Comparison of ENCODE assay signal across 20 cellular contexts in the genomic region with DNA sequence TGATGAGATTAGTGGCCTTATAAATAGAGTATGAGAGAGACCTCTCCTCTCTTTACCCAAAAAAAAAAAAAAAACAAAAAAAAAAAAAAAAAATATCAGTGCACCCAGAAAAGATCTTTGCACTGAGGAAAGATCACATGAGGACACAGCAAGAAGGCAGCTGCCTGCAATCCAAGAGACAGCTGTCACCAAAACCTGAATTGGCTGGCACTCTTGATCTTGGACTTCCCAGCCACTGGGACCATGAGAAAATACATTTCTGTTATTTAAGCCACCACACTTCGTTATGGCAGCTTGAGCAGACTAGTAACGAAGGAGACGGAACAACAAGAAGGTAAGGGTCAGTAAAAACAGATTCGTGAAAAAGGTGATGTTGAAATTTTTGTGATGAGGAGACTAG. TPM values are rescaled to one million over a fixed set of nuclear protein-coding genes. Genes with fewer than 3 reads are reported as not detected.
A peak's percentile ranks its signal among the peaks of the same experiment; 100 is the strongest.
DNase-seq lines count a peak whose midpoint lies in the region; ATAC-seq, FAIRE-seq and TF ChIP-seq lines count a peak whose summit lies in the region.
"Had no signal": no experiment of that assay in that cellular context is flagged by ENCODE, and none has a peak within 500 bp of the region (broad histone marks: within the 10 kb centered on the region; RNA-seq: fewer than 3 reads in every experiment).

No MANE protein-coding gene starts in this region.

- H2AFZ ChIP-seq in K562 (ENCODE audit: low read depth, low read length), result peak overlapping the region; percentile 67
- H2AFZ ChIP-seq: neural progenitor cell had no signal

- H3K9ac ChIP-seq in K562 (ENCODE audit: insufficient read depth in 1 of 2, low read depth in 2 of 2, low read length in 2 of 2) (no peak overlapping the region), colonic mucosa (ENCODE audit: low read depth in 2 of 2, low read length in 2 of 2) (no peak overlapping the region)
- H3K9ac ChIP-seq: neural progenitor cell had no signal

- TF ChIP-seq CTCF in K562 (IDR thresholded peaks at IDR 0.05 in 2 of 3, conservative IDR thresholded peaks at IDR 0.05 in 1 of 3; ENCODE audit: insufficient read depth in 2 of 3, low read depth in 1 of 3, low read length in 3 of 3) (no peak), colonic mucosa (IDR thresholded peaks at IDR 0.05) (no peak), glutamatergic neuron (IDR thresholded peaks at IDR 0.05; ENCODE audit: partially characterized antibody, unreplicated experiment) (no peak)

- no peak overlapping the region for H3K4me3 Mint-ChIP-seq in activated CD4-positive, alpha-beta T cell treated with anti-CD3 and anti-CD28 coated beads for 36 hours
- H3K4me3 Mint-ChIP-seq in glutamatergic neuron (ENCODE audit: unreplicated experiment), result no peak overlapping the region
- H3K4me3 Mint-ChIP-seq: activated T-cell treated with anti-CD3 and anti-CD28 coated beads, Interleukin-2, amount 50 U/mL, for 72 hours; dendritic cell treated with granulocyte-macrophage colony-stimulating factor and Interleukin-4, amounts not matched to agents 40 ng/mL and 50 ng/mL, for 4 days; neural progenitor cell had no signal

- no peak for TF ChIP-seq POLR2A in K562 (conservative IDR thresholded peaks at IDR 0.05)

- no peaks in the 10 kb centered on the region for H3K27me3 ChIP-seq in K562 (ENCODE audit: control insufficient read depth in 2 of 2, insufficient read depth in 2 of 2, low read length in 2 of 2)
- no peaks in the 10 kb centered on the region for H3K27me3 ChIP-seq in small intestine (ENCODE audit: control insufficient read depth in 2 of 2, insufficient read depth in 2 of 2, low read length in 2 of 2)
- no peaks in the 10 kb centered on the region for H3K27me3 ChIP-seq in colonic mucosa
- H3K27me3 ChIP-seq: neural progenitor cell, Peyer's patch, SJCRH30, upper lobe of right lung had no signal

- H3K79me2 ChIP-seq in K562 (ENCODE audit: control insufficient read depth, insufficient read depth, low read length), result no peaks in the 10 kb centered on the region

- H3K36me3 ChIP-seq in KOPT-K1 (ENCODE audit: insufficient read depth, low read length), result no peaks in the 10 kb centered on the region
- H3K36me3 ChIP-seq in K562 (ENCODE audit: control insufficient read depth, insufficient read depth, low read length), result no peaks in the 10 kb centered on the region
- H3K36me3 ChIP-seq in small intestine (ENCODE audit: control insufficient read depth in 2 of 2, insufficient read depth in 2 of 2, low read length in 2 of 2), result no peaks in the 10 kb centered on the region
- no peaks in the 10 kb centered on the region for H3K36me3 ChIP-seq in colonic mucosa
- H3K36me3 ChIP-seq: neural progenitor cell, Peyer's patch, SJCRH30, upper lobe of right lung had no signal

- H3K27ac ChIP-seq in KOPT-K1 (ENCODE audit: low read depth, low read length, poor library complexity, severe bottlenecking) (peak overlapping the region; percentile 57), K562 (ENCODE audit: extremely low read depth, low read depth, low read length) (no peak overlapping the region), small intestine (ENCODE audit: low read depth in 1 of 2, low read length in 1 of 2) (peak overlapping the region; percentile 41 to 43), colonic mucosa (no peak overlapping the region)
- H3K27ac ChIP-seq: neural progenitor cell, SJCRH30, upper lobe of right lung had no signal

- FAIRE-seq in K562 (lab: Jason Lieb, UNC) (no peak), small intestine (lab: Jason Lieb, UNC) (no peak)
- FAIRE-seq: islet of Langerhans had no signal

- peaks cover 8% of the 10 kb centered on the region for H3K4me1 Mint-ChIP-seq in activated CD4-positive, alpha-beta T cell treated with anti-CD3 and anti-CD28 coated beads for 36 hours
- no peaks in the 10 kb centered on the region for H3K4me1 Mint-ChIP-seq in glutamatergic neuron (ENCODE audit: low read depth, unreplicated experiment)
- H3K4me1 Mint-ChIP-seq: neural progenitor cell had no signal

- in situ Hi-C loops in K562 (cut with MboI), result no loop called here

- H3K27ac Mint-ChIP-seq in activated CD4-positive, alpha-beta T cell treated with anti-CD3 and anti-CD28 coated beads for 36 hours, result no peak overlapping the region
- H3K27ac Mint-ChIP-seq in glutamatergic neuron (ENCODE audit: unreplicated experiment), result no peak overlapping the region
- H3K27ac Mint-ChIP-seq: activated T-cell treated with anti-CD3 and anti-CD28 coated beads, Interleukin-2, amount 50 U/mL, for 72 hours; dendritic cell treated with granulocyte-macrophage colony-stimulating factor and Interleukin-4, amounts not matched to agents 40 ng/mL and 50 ng/mL, for 4 days; neural progenitor cell; progenitor cell of endocrine pancreas had no signal

- POLR2A ChIA-PET in activated CD4-positive, alpha-beta T cell treated with anti-CD3 and anti-CD28 coated beads for 36 hours (lab: Charles Lee), result interaction anchor here (0.6 to 1.0 kb wide), 2 partner anchors 12 to 47 kb away, joined by 3 to 4 read pairs; a partner anchor contains a TSS
- POLR2A ChIA-PET in K562 (lab: Yijun Ruan, JAX), result no interaction called here

- H3K4me2 ChIP-seq in K562 (ENCODE audit: insufficient read depth, low read length), result no peak overlapping the region
- H3K4me2 ChIP-seq: neural progenitor cell had no signal

- 19% methylated on average over 4 of the region's 4 CpGs for WGBS in K562 (ENCODE audit: insufficient coverage, low coverage, missing lambda C conversion rate)
- WGBS in small intestine, 3 donors, result 93 to 94% (median 93%) methylated on average over 4 of the region's 4 CpGs

- no peaks in the 10 kb centered on the region for H3K27me3 Mint-ChIP-seq in activated CD4-positive, alpha-beta T cell treated with anti-CD3 and anti-CD28 coated beads for 36 hours
- no peaks in the 10 kb centered on the region for H3K27me3 Mint-ChIP-seq in glutamatergic neuron (ENCODE audit: unreplicated experiment)
- H3K27me3 Mint-ChIP-seq: dendritic cell treated with granulocyte-macrophage colony-stimulating factor and Interleukin-4, amounts not matched to agents 40 ng/mL and 50 ng/mL, for 4 days; progenitor cell of endocrine pancreas had no signal

- no peaks in the 10 kb centered on the region for H4K20me1 ChIP-seq in K562 (replicated peaks; ENCODE audit: control insufficient read depth, insufficient read depth, low read length)

- intact Hi-C loops in activated CD4-positive, alpha-beta T cell treated with anti-CD3 and anti-CD28 coated beads for 36 hours (cut with DNase I, micrococcal nuclease), result loop anchor here (5.0 kb wide), 2 partner anchors 64 to 429 kb away; a partner anchor contains a TSS
- intact Hi-C loops in K562 (cut with micrococcal nuclease), result no loop called here
- intact Hi-C loops in colonic mucosa (cut with DNase I), result no loop called here

- no peak for TF ChIP-seq EP300 in K562 (IDR thresholded peaks at IDR 0.05; ENCODE audit: low read length)

- no peak for TF ChIP-seq RAD21 in K562 (CRISPR knock-in tag; conservative IDR thresholded peaks at IDR 0.05 in 1 of 2, IDR thresholded peaks at IDR 0.05 in 1 of 2)

- no peaks in the 10 kb centered on the region for H3K9me1 ChIP-seq in K562 (ENCODE audit: control insufficient read depth, insufficient read depth, low read length)

- DNase-seq in activated CD4-positive, alpha-beta T cell treated with anti-CD3 and anti-CD28 coated beads for 36 hours, result no peak
- DNase-seq in activated CD4-positive, alpha-beta T cell treated with anti-CD3 and anti-CD28 coated beads, Interleukin-2, amount 50 U/mL, for 4 hours, result no peak
- DNase-seq in K562 (ENCODE audit: extremely low read depth in 1 of 4, low spot score in 3 of 4) (no peak), small intestine (peak; percentile 11), colonic mucosa (no peak), glutamatergic neuron (no peak)
- DNase-seq: Calu3; NCI-H1436 treated with DMSO at 0.1 percent for 48 hours; NCI-H510A treated with DMSO at 0.1 percent for 48 hours; Peyer's patch; stimulated activated CD8-positive, alpha-beta memory T cell treated with anti-CD3 and anti-CD28 coated beads, Interleukin-4, amount 100 ng/mL, for 48 hours; upper lobe of right lung had no signal

- no peaks in the 10 kb centered on the region for H3K9me3 ChIP-seq in KOPT-K1 (ENCODE audit: insufficient read depth, low read length, poor library complexity, severe bottlenecking)
- no peaks in the 10 kb centered on the region for H3K9me3 ChIP-seq in K562 (replicated peaks; ENCODE audit: control insufficient read depth, insufficient read depth, low read depth, low read length)
- no peaks in the 10 kb centered on the region for H3K9me3 ChIP-seq in small intestine (ENCODE audit: control insufficient read depth, low read depth)
- H3K9me3 ChIP-seq in colonic mucosa, result no peaks in the 10 kb centered on the region
- H3K9me3 ChIP-seq: Peyer's patch, SJCRH30, upper lobe of right lung had no signal

- H3K36me3 Mint-ChIP-seq in activated CD4-positive, alpha-beta T cell treated with anti-CD3 and anti-CD28 coated beads for 36 hours (ENCODE audit: low read depth), result peaks cover 6% of the 10 kb centered on the region
- H3K36me3 Mint-ChIP-seq in glutamatergic neuron (ENCODE audit: unreplicated experiment), result no peaks in the 10 kb centered on the region
- H3K36me3 Mint-ChIP-seq: neural progenitor cell had no signal

- no peaks in the 10 kb centered on the region for H3K4me1 ChIP-seq in K562 (replicated peaks in 1 of 2; ENCODE audit: control insufficient read depth in 2 of 2, insufficient read depth in 2 of 2, low read length in 2 of 2)
- H3K4me1 ChIP-seq in small intestine (ENCODE audit: control insufficient read depth in 2 of 2, insufficient read depth in 1 of 2, low read depth in 1 of 2, low read length in 1 of 2), result no peaks in the 10 kb centered on the region
- H3K4me1 ChIP-seq in colonic mucosa, result no peaks in the 10 kb centered on the region
- H3K4me1 ChIP-seq: neural progenitor cell, Peyer's patch, SJCRH30 had no signal

- H3K4me3 ChIP-seq in K562 (no peak overlapping the region), small intestine (ENCODE audit: low read depth in 1 of 2, low read length in 2 of 2) (peak overlapping the region in 1 of 2 donors; percentile 19), colonic mucosa (no peak overlapping the region)
- H3K4me3 ChIP-seq: neural progenitor cell, upper lobe of right lung had no signal

- peaks cover 5% of the 10 kb centered on the region for H3K9me3 Mint-ChIP-seq in activated CD4-positive, alpha-beta T cell treated with anti-CD3 and anti-CD28 coated beads for 36 hours (ENCODE audit: low read depth)
- peaks cover 3% of the 10 kb centered on the region for H3K9me3 Mint-ChIP-seq in glutamatergic neuron (ENCODE audit: unreplicated experiment)
- H3K9me3 Mint-ChIP-seq: activated T-cell treated with anti-CD3 and anti-CD28 coated beads, Interleukin-2, amount 50 U/mL, for 72 hours had no signal

- ATAC-seq in activated CD4-positive, alpha-beta T cell treated with anti-CD3 and anti-CD28 coated beads for 36 hours, result peak; percentile 3
- ATAC-seq in K562 (no peak), HG02763 (IDR thresholded peaks at IDR 0.05; ENCODE audit: unreplicated experiment) (no peak)

- BruUV-seq in K562 (replicated peaks; lab: Mats Ljungman, UMichigan), result no TSS peak

- CTCF ChIA-PET in activated CD4-positive, alpha-beta T cell treated with anti-CD3 and anti-CD28 coated beads for 36 hours (lab: Charles Lee), result no interaction called here
- CTCF ChIA-PET in K562 (lab: Yijun Ruan, JAX; ENCODE audit: low intra/inter-chr PET ratio), result no interaction called here

RNA-seq across cellular contexts. Expression of a gene that starts 47.0 kb away (rescaled TPM):
- total RNA-seq in activated CD4-positive, alpha-beta T cell treated with anti-CD3 and anti-CD28 coated beads for 36 hours, result 10 to 100 TPM; 21.6 to 25.3 TPM
- 13.2 and 34.3 TPM in 2 replicates for total RNA-seq in K562 (2011; cell fraction: chromatin; rRNA removed; ENCODE audit: low replicate concordance)
- 13.0 TPM in 2 replicates for total RNA-seq in K562 (2011; cell fraction: nucleolus; rRNA removed)
- total RNA-seq in K562 (2011; cell fraction: nucleoplasm; rRNA removed), result 23.2 and 56.3 TPM in 2 replicates
- total RNA-seq in K562 (2014; rRNA removed) (12.9 and 15.7 TPM in 2 replicates), K562 (2014; rRNA removed; fragmentation: Illumina TruSeq; extraction: Trizol) (25.9 and 30.1 TPM in 2 replicates), K562 (2015; rRNA removed; fragmentation: Illumina TruSeq; extraction: Trizol) (21.6 and 22.2 TPM in 2 replicates), K562 (2021) (18.7 and 20.7 TPM in 2 replicates), colonic mucosa (10 to 100 TPM; 37.8 to 52.3 TPM), glutamatergic neuron (ENCODE audit: unreplicated experiment) (19.4 TPM)
- polyA plus RNA-seq in K562 (2011; rRNA removed) (27.4 and 30.4 TPM in 2 replicates), K562 (2014; fragmentation: Illumina TruSeq; extraction: Trizol) (15.8 and 20.5 TPM in 2 replicates), K562 (2014; fragmentation: Nextera tagmentation; extraction: Ambion mirVana) (1 to 10 TPM; 8.6 to 8.9 TPM), K562 (2014; rRNA removed) (10.3 and 13.2 TPM in 2 replicates), small intestine (10 to 100 TPM; 11.0 to 19.7 (median 11.1) TPM)
- 6.9 and 13.5 TPM in 2 replicates for polyA plus RNA-seq in K562 (2011; cell fraction: cytosol; rRNA removed)
- polyA plus RNA-seq in K562 (2011; cell fraction: nucleus; rRNA removed), result 7.5 and 12.3 TPM in 2 replicates
- 12.8 and 20.1 TPM in 2 replicates for polyA plus RNA-seq in K562 (2012)
- 41.3 and 54.9 TPM in 2 replicates for polyA minus RNA-seq in K562 (2011; rRNA and poly(A)+ RNA removed)
- 23.1 and 29.0 TPM in 2 replicates for polyA minus RNA-seq in K562 (2011; cell fraction: cytosol; rRNA and poly(A)+ RNA removed)
- 12.9 and 22.5 TPM in 2 replicates for polyA minus RNA-seq in K562 (2011; cell fraction: nucleus; rRNA and poly(A)+ RNA removed)

Comparison
In these comparisons a context has a peak if more than half of its experiments do, and no peak if none do; other contexts are left out.
1. H3K27ac ChIP-seq: peak in KOPT-K1 (single experiment) and small intestine (2 of 2); none in K562 (single experiment) and colonic mucosa (single experiment).
2. intact Hi-C loops: an anchor here in activated CD4-positive, alpha-beta T cell treated with anti-CD3 and anti-CD28 coated beads for 36 hours (5.0 kb wide); none called in K562 and colonic mucosa.